14 cellular contexts compared by ENCODE assay signal in genomic region chr16:16036359-16036792, GRCh38.
"Had no signal": no experiment of that assay in that cellular context is flagged by ENCODE, and none has a peak within 500 bp of the region (broad histone marks: within the 10 kb centered on the region; RNA-seq: fewer than 3 reads in every experiment).

No MANE protein-coding gene starts in this region.

- H3K4me1 ChIP-seq: adrenal gland, psoas muscle had no signal

- H3K9me3 ChIP-seq: adrenal gland, left ventricle myocardium inferior, psoas muscle, upper lobe of left lung had no signal

- H3K27me3 ChIP-seq: adrenal gland, upper lobe of left lung had no signal

- FAIRE-seq: colon had no signal

- H3K4me3 ChIP-seq: adrenal gland, left ventricle myocardium inferior, psoas muscle, upper lobe of left lung had no signal

- H3K9me3 Mint-ChIP-seq: activated CD4-positive, alpha-beta memory T cell treated with anti-CD3 and anti-CD28 coated beads, Interleukin-2, amount 10 ng/mL, durations not matched to agents 7 days and 5 days; activated naive CD4-positive, alpha-beta T cell treated with anti-CD3 and anti-CD28 coated beads, Interleukin-2, amount 10 ng/mL, durations not matched to agents 7 days and 5 days; activated T-cell treated with anti-CD3 and anti-CD28 coated beads, Interleukin-2, amount 50 U/mL, for 24 hours; natural killer cell treated with Interleukin-12 subunit alpha and Interleukin-12 subunit beta and Interleukin-15 and Interleukin-18, amount 100 ng/mL, for 72 hours had no signal

- H3K27ac Mint-ChIP-seq: activated CD4-positive, alpha-beta memory T cell treated with anti-CD3 and anti-CD28 coated beads, Interleukin-2, amount 10 ng/mL, durations not matched to agents 7 days and 5 days; activated naive CD4-positive, alpha-beta T cell treated with anti-CD3 and anti-CD28 coated beads, Interleukin-2, amount 10 ng/mL, durations not matched to agents 7 days and 5 days; activated T-cell treated with anti-CD3 and anti-CD28 coated beads, Interleukin-2, amount 50 U/mL, for 24 hours; natural killer cell treated with Interleukin-12 subunit alpha and Interleukin-12 subunit beta and Interleukin-15 and Interleukin-18, amount 100 ng/mL, for 72 hours had no signal

- H3K4me3 Mint-ChIP-seq: activated CD4-positive, alpha-beta memory T cell treated with anti-CD3 and anti-CD28 coated beads, Interleukin-2, amount 10 ng/mL, durations not matched to agents 7 days and 5 days; activated naive CD4-positive, alpha-beta T cell treated with anti-CD3 and anti-CD28 coated beads, Interleukin-2, amount 10 ng/mL, durations not matched to agents 7 days and 5 days; activated T-cell treated with anti-CD3 and anti-CD28 coated beads, Interleukin-2, amount 50 U/mL, for 24 hours; natural killer cell treated with Interleukin-12 subunit alpha and Interleukin-12 subunit beta and Interleukin-15 and Interleukin-18, amount 100 ng/mL, for 72 hours had no signal

- DNase-seq: activated CD4-positive, alpha-beta memory T cell treated with anti-CD3 and anti-CD28 coated beads, Interleukin-2, amount 10 ng/mL, durations not matched to agents 7 days and 5 days; activated CD4-positive, alpha-beta T cell treated with anti-CD3 and anti-CD28 coated beads for 4 hours; activated naive CD4-positive, alpha-beta T cell treated with anti-CD3 and anti-CD28 coated beads, Interleukin-2, amount 10 ng/mL, durations not matched to agents 7 days and 5 days; activated T-cell treated with anti-CD3 and anti-CD28 coated beads, Interleukin-2, amount 50 U/mL, for 24 hours; adrenal gland; left ventricle myocardium inferior; mesendoderm; psoas muscle; stimulated activated naive CD8-positive, alpha-beta T cell treated with anti-CD3 and anti-CD28 coated beads, Interleukin-15, Interleukin-2, amounts not matched to agents 100 U/mL and 50 U/mL, for 24 hours had no signal

- H3K27ac ChIP-seq: adrenal gland, left ventricle myocardium inferior, psoas muscle had no signal

- H3K27me3 Mint-ChIP-seq: activated CD4-positive, alpha-beta memory T cell treated with anti-CD3 and anti-CD28 coated beads, Interleukin-2, amount 10 ng/mL, durations not matched to agents 7 days and 5 days; activated naive CD4-positive, alpha-beta T cell treated with anti-CD3 and anti-CD28 coated beads, Interleukin-2, amount 10 ng/mL, durations not matched to agents 7 days and 5 days; activated T-cell treated with anti-CD3 and anti-CD28 coated beads, Interleukin-2, amount 50 U/mL, for 24 hours; natural killer cell treated with Interleukin-12 subunit alpha and Interleukin-12 subunit beta and Interleukin-15 and Interleukin-18, amount 100 ng/mL, for 72 hours had no signal

- ATAC-seq: esophagus mucosa; natural killer cell treated with Interleukin-12 subunit alpha and Interleukin-12 subunit beta and Interleukin-15 and Interleukin-18, amount 100 ng/mL, for 72 hours; sciatic nerve; stimulated activated naive CD8-positive, alpha-beta T cell treated with anti-CD3 and anti-CD28 coated beads, Interleukin-15, Interleukin-2, amounts not matched to agents 100 U/mL and 50 U/mL, for 24 hours had no signal
